In genomic region chr22:35575116-35575748, GRCh38 we compare ENCODE assay signal across 20 cellular contexts. TPM values are rescaled to one million over a fixed set of nuclear protein-coding genes. Genes with fewer than 3 reads are reported as not detected.
DNase-seq lines count a peak whose midpoint lies in the region; ATAC-seq and TF ChIP-seq lines count a peak whose summit lies in the region.
"Had no signal": no experiment of that assay in that cellular context is flagged by ENCODE, and none has a peak within 500 bp of the region (broad histone marks: within the 10 kb centered on the region; RNA-seq: fewer than 3 reads in every experiment).

No MANE protein-coding gene starts in this region.

- POLR2A ChIA-PET in GM10248 (lab: Yijun Ruan, JAX), result no interaction called here

- H3K9ac ChIP-seq in BLaER1 (no peak overlapping the region), OCI-LY1 (ENCODE audit: low read length) (no peak overlapping the region)

- peak overlapping the region; percentile 56 for H3K4me2 ChIP-seq in BLaER1
- peak overlapping the region; percentile 33; the same call in 1 of the 2 replicates for H3K4me2 ChIP-seq in OCI-LY1 (ENCODE audit: low read length)

- intact Hi-C loops in psoas muscle (cut with DNase I), result loop anchor here (5.0 kb wide), 2 partner anchors 133 to 528 kb away; no protein-coding TSS in a partner anchor

- H3K4me3 ChIP-seq in BLaER1, result no peak overlapping the region
- H3K4me3 ChIP-seq in OCI-LY1 (ENCODE audit: low read depth, low read length, poor library complexity, severe bottlenecking), result no peak overlapping the region
- no peak overlapping the region for H3K4me3 ChIP-seq in psoas muscle
- H3K4me3 ChIP-seq: coronary artery had no signal

- H3K36me3 ChIP-seq in BLaER1 (no peaks in the 10 kb centered on the region), OCI-LY1 (ENCODE audit: insufficient read depth, low read length) (no peaks in the 10 kb centered on the region), psoas muscle (ENCODE audit: insufficient read depth in 1 of 2, low read depth in 1 of 2) (no peaks in the 10 kb centered on the region)
- H3K36me3 ChIP-seq: BE2C had no signal

- WGBS in psoas muscle, 3 donors, result 51 to 56% (median 54%) methylated on average over 15 of the region's 15 CpGs

- H3F3A ChIP-seq in OCI-LY1 (ENCODE audit: insufficient read depth, low read length), result no peaks in the 10 kb centered on the region

- H3K9me3 ChIP-seq in BLaER1 (no peaks in the 10 kb centered on the region), OCI-LY1 (ENCODE audit: low read length) (no peaks in the 10 kb centered on the region), psoas muscle (no peaks in the 10 kb centered on the region)
- H3K9me3 ChIP-seq: BE2C had no signal

- TF ChIP-seq CTCF in GM10248 (IDR thresholded peaks at IDR 0.05; ENCODE audit: control extremely low read depth, extremely low read depth, low read depth, missing control alignments) (no peak), OCI-LY1 (IDR thresholded peaks at IDR 0.05; ENCODE audit: low read length) (no peak), psoas muscle (IDR thresholded peaks at IDR 0.05) (no peak)

- H3K4me1 ChIP-seq in BLaER1, result peaks cover 35% of the 10 kb centered on the region
- H3K4me1 ChIP-seq in OCI-LY1 (ENCODE audit: insufficient read depth, low read length, severe bottlenecking), result no peaks in the 10 kb centered on the region
- H3K4me1 ChIP-seq in psoas muscle, result no peaks in the 10 kb centered on the region
- H3K4me1 ChIP-seq: BE2C had no signal

- DNase-seq in GM10248 (ENCODE audit: extremely low spot score), result peak; percentile 46
- no peak for DNase-seq in psoas muscle
- DNase-seq: aorta, BE2C, DMS79 treated with DMSO at 0.1 percent for 48 hours, foreskin melanocyte, left colon, NCI-H187, NCI-H526, small intestine, trophoblast cell had no signal

- H3K79me2 ChIP-seq in OCI-LY1 (ENCODE audit: insufficient read depth, low read length), result no peaks in the 10 kb centered on the region

- H3K9me2 ChIP-seq in OCI-LY1 (ENCODE audit: low read depth, low read length), result no peaks in the 10 kb centered on the region

- no peak overlapping the region for H2AFZ ChIP-seq in OCI-LY1 (ENCODE audit: low read length)

- no peak for ATAC-seq in psoas muscle
- no peak for ATAC-seq in GM19467 (IDR thresholded peaks at IDR 0.05; ENCODE audit: unreplicated experiment)
- no peak for ATAC-seq in HG03439 (IDR thresholded peaks at IDR 0.05; ENCODE audit: unreplicated experiment)
- no peak for ATAC-seq in HG03354 (IDR thresholded peaks at IDR 0.05; ENCODE audit: poor library complexity, severe bottlenecking, unreplicated experiment)
- ATAC-seq: left colon had no signal

- H3K27me3 ChIP-seq in BLaER1 (no peaks in the 10 kb centered on the region), OCI-LY1 (ENCODE audit: insufficient read depth, low read length) (0 out of 2 replicates have a peak, but pooled peaks cover 5% of the 10 kb centered on the region), psoas muscle (ENCODE audit: insufficient read depth in 3 of 3, low read length in 2 of 3) (no peaks in the 10 kb centered on the region)
- H3K27me3 ChIP-seq: BE2C had no signal

- H4K20me1 ChIP-seq in BLaER1, result no peaks in the 10 kb centered on the region
- no peaks in the 10 kb centered on the region for H4K20me1 ChIP-seq in OCI-LY1 (ENCODE audit: insufficient read depth, low read length)

- CTCF ChIA-PET in GM10248 (lab: Yijun Ruan, JAX), result interaction anchor here (1.3 to 3.4 kb wide), 3 partner anchors 19 to 227 kb away, joined by 3 to 14 read pairs (median 4); no protein-coding TSS in a partner anchor

- H3K27ac ChIP-seq in BLaER1 (peak overlapping the region; percentile 28; the same call in 1 of the 2 replicates), OCI-LY1 (ENCODE audit: low read depth, low read length, poor library complexity, severe bottlenecking) (no peak overlapping the region), cingulate gyrus (ENCODE audit: low read depth, low read length) (peak overlapping the region; percentile 3), psoas muscle (no peak overlapping the region)
- H3K27ac ChIP-seq: coronary artery, VCaP had no signal

RNA-seq across cellular contexts. Expression of gene RASD2, which starts 34.6 kb away (rescaled TPM):
- 1 to 10 TPM; 3.5 to 6.1 (median 3.7) TPM for total RNA-seq in psoas muscle
- 1 to 10 TPM; 2.0 to 2.1 (median 2.1) TPM for polyA plus RNA-seq in psoas muscle
- total RNA-seq: endothelial cell of umbilical vein had no signal
- polyA plus RNA-seq: endothelial cell of umbilical vein had no signal

RNA-seq across cellular contexts. Expression of gene MB, which starts 41.9 kb away (rescaled TPM):
- total RNA-seq in psoas muscle, result 1,000 to 10,000 TPM; 6,836 to 9,981 (median 8,612) TPM
- polyA plus RNA-seq in psoas muscle, result over 10,000 TPM in 2 of 3 donors, 1,000 to 10,000 TPM in 1; 9,385 to 12,606 (median 10,019) TPM
- total RNA-seq: aorta, endothelial cell of umbilical vein had no signal
- polyA plus RNA-seq: endothelial cell of umbilical vein had no signal

Comparison
In these comparisons a context has a peak if more than half of its experiments do, and no peak if none do; other contexts are left out.
1. H3K27ac ChIP-seq: peak in BLaER1 (single experiment) and cingulate gyrus (single experiment); none in OCI-LY1 (single experiment) and psoas muscle (single experiment).